Comparison of ENCODE assay signal across 1 cellular context in the genomic region with DNA sequence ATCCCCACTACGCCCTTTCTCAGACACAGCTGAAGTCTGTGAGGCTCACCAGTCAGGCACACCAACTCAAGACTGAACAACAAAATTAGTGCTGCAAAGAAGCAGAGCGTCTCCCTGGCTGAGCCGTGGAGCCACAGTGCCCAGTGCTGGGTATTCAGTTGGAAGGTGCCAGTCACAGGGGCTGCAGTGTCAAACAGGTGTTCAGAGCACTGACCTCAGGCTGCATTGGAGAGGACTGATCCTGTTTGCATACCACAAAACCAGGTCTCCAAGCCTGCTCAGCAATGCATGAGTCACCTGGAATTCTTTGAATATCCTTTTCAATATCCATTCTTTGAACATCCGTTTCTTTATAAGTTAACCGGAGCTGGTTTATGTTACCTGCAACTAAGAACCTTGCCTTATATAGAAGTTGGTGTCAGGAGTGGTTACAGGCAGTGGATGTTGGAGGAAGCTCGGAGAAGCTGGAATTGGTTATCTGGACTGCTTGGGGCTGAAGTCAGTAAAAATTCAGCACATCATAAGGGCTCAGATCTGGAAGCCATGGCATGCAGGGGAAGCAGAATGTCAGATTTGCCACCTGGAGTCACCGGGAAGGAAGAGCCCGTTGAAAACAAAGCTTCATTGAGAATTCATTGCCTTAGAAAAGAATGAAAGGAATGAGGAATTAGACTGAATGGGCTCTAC.
A peak's percentile ranks its signal among the peaks of the same experiment; 100 is the strongest.
TF ChIP-seq lines count a peak whose summit lies in the region.

No MANE protein-coding gene starts in this region.

TF ChIP-seq in H1, 55 proteins besides CTCF, POLR2A, EP300 and RAD21 (continued from another document):
- no peak for TF ChIP-seq RXRA (IDR thresholded peaks at IDR 0.05; ENCODE audit: insufficient read depth, low read depth, low read length)
- TF ChIP-seq POU5F1 (IDR thresholded peaks at IDR 0.05; ENCODE audit: low read depth, low read length) = no peak
- no peak for TF ChIP-seq GTF2F1 (IDR thresholded peaks at IDR 0.05; ENCODE audit: borderline replicate concordance, low read depth, low read length)
- no peak for TF ChIP-seq MAX (IDR thresholded peaks at IDR 0.05)
- TF ChIP-seq ZNF274 (IDR thresholded peaks at IDR 0.05; ENCODE audit: borderline replicate concordance, extremely low read depth, low read length) = no peak
- TF ChIP-seq GABPA (IDR thresholded peaks at IDR 0.05; ENCODE audit: borderline replicate concordance, insufficient read depth, low read length) = no peak
- TF ChIP-seq JUND (IDR thresholded peaks at IDR 0.05; ENCODE audit: low read length) = peak; percentile 93
- TF ChIP-seq SAP30 (IDR thresholded peaks at IDR 0.05; ENCODE audit: insufficient read depth, insufficient replicate concordance, low read length) = no peak
- no peak for TF ChIP-seq BRCA1 (IDR thresholded peaks at IDR 0.05; ENCODE audit: low read depth, low read length)
- TF ChIP-seq RNF2 (IDR thresholded peaks at IDR 0.05; ENCODE audit: borderline replicate concordance, low read depth, low read length, missing control alignments, poor library complexity, severe bottlenecking) = no peak
- TF ChIP-seq TBP (IDR thresholded peaks at IDR 0.05; ENCODE audit: low read depth, low read length) = peak; percentile 58; the same call in 1 of the 2 replicates
- no peak for TF ChIP-seq MAFK (IDR thresholded peaks at IDR 0.05; ENCODE audit: low read depth, low read length)
- peak; percentile 87 for TF ChIP-seq POLR2AphosphoS5 (IDR thresholded peaks at IDR 0.05; ENCODE audit: low read depth, low read length)
- peak; percentile 73; the same call in 1 of the 2 replicates for TF ChIP-seq JUN (IDR thresholded peaks at IDR 0.05; ENCODE audit: low read depth, low read length)
- no peak for TF ChIP-seq CREB1 (IDR thresholded peaks at IDR 0.05)
TF ChIP-seq in H1: peak in this region for 13.
